In genomic region chr18:9124824-9125223, GRCh38 we compare ENCODE assay signal across 16 cellular contexts. TPM values are rescaled to one million over a fixed set of nuclear protein-coding genes. Genes with fewer than 3 reads are reported as not detected.
DNase-seq lines count a peak whose midpoint lies in the region; ATAC-seq and FAIRE-seq lines count a peak whose summit lies in the region.
"Had no signal": no experiment of that assay in that cellular context is flagged by ENCODE, and none has a peak within 500 bp of the region (broad histone marks: within the 10 kb centered on the region; RNA-seq: fewer than 3 reads in every experiment).

No MANE protein-coding gene starts in this region.

- H3K4me3 Mint-ChIP-seq in T-helper 17 cell = no peak overlapping the region
- H3K4me3 Mint-ChIP-seq: H9 had no signal

- H3K4me1 Mint-ChIP-seq in T-helper 17 cell = peaks cover 36% of the 10 kb centered on the region
- H3K4me1 Mint-ChIP-seq: H9 had no signal

- H3K36me3 Mint-ChIP-seq in T-helper 17 cell (ENCODE audit: low read depth) = peaks cover 12% of the 10 kb centered on the region

- no peak for DNase-seq in T-helper 17 cell
- DNase-seq in kidney tubule cell (ENCODE audit: low spot score) = peak; percentile 25
- no peak for DNase-seq in amniotic stem cell (lab: John Stamatoyannopoulos, UW)
- DNase-seq in NCI-H2029 treated with DMSO at 0.1 percent for 48 hours (lab: John Stamatoyannopoulos, UW) = no peak
- DNase-seq in CD1c-positive myeloid dendritic cell (ENCODE audit: extremely low spot score) = no peak
- DNase-seq in hypothalamus (lab: John Stamatoyannopoulos, UW) = no peak
- DNase-seq: H9, NCI-H1417, NCI-H187, NCI-H2227 treated with DMSO at 0.1 percent for 48 hours, NCI-H510A treated with DMSO at 0.1 percent for 48 hours, NCI-H774 had no signal

- ATAC-seq in T-helper 17 cell = no peak

- peak overlapping the region; percentile 75 for H3K27ac Mint-ChIP-seq in T-helper 17 cell

- H3K27me3 Mint-ChIP-seq in T-helper 17 cell = no peaks in the 10 kb centered on the region

- H3K9me3 ChIP-seq in T-helper 17 cell (ENCODE audit: control insufficient read depth, low read length, poor library complexity, severe bottlenecking) = no peaks in the 10 kb centered on the region
- H3K9me3 ChIP-seq: BLaER1 had no signal

- FAIRE-seq in A204.1 (lab: Jason Lieb, UNC) (peak; percentile 73), G401.6 (lab: Jason Lieb, UNC) (peak; percentile 70)
- FAIRE-seq: D721Med had no signal

RNA-seq across cellular contexts. Expression of gene ANKRD12, which starts 11.8 kb away (rescaled TPM):
- total RNA-seq in T-helper 17 cell = 100 to 1,000 TPM; 191 to 257 TPM

RNA-seq across cellular contexts. Expression of gene NDUFV2, which starts 22.3 kb away (rescaled TPM):
- total RNA-seq in T-helper 17 cell = 100 to 1,000 TPM; 222 to 231 TPM
